9 cellular contexts compared by ENCODE assay signal in genomic region chr16:22842031-22842430, GRCh38. TPM values are rescaled to one million over a fixed set of nuclear protein-coding genes. Genes with fewer than 3 reads are reported as not detected.
"Had no signal": no experiment of that assay in that cellular context is flagged by ENCODE, and none has a peak within 500 bp of the region (broad histone marks: within the 10 kb centered on the region; RNA-seq: fewer than 3 reads in every experiment).

No MANE protein-coding gene starts in this region.

RNA-seq across cellular contexts. Expression of gene HS3ST2, which starts 28.1 kb away (rescaled TPM):
- total RNA-seq: activated naive CD4-positive, alpha-beta T cell treated with anti-CD3 and anti-CD28 coated beads for 36 hours; activated naive CD4-positive, alpha-beta T cell treated with anti-CD3 and anti-CD28 coated beads, Interleukin-2, amount 50 U/mL, for 72 hours; activated naive CD8-positive, alpha-beta T cell treated with anti-CD3 and anti-CD28 coated beads for 36 hours; activated T-cell treated with anti-CD3 and anti-CD28 coated beads, Interleukin-2, amount 50 U/mL, for 4 hours; activated T-cell treated with anti-CD3 and anti-CD28 coated beads, Interleukin-2, amount 50 U/mL, for 72 hours; activated T-helper 1 cell treated with anti-CD3 and anti-CD28 coated beads, Interleukin-12 subunit alpha, Interleukin-12 subunit beta, Interleukin-2, Interleukin-4 antibody, amounts not matched to agents 30 ng/mL and 10 ng/mL and 1 ng/mL, durations not matched to agents 14 hours and 24 hours and 36 hours; activated T-helper 17 cell treated with anti-CD3 and anti-CD28 coated beads, Interleukin-2, amount 50 U/mL, for 72 hours; activated T-helper 2 cell treated with anti-CD3 and anti-CD28 coated beads, Interferon-gamma antibody, Interleukin-2, Interleukin-4, amounts not matched to agents 10 μg/mL and 5 μg/mL and 100 μg/mL, durations not matched to agents 14 hours and 24 hours and 36 hours; cardiac muscle cell had no signal
- polyA plus RNA-seq: cardiac muscle cell had no signal
